In genomic region chr14:75050852-75051555, GRCh38 we compare ENCODE assay signal across 8 cellular contexts. TPM values are rescaled to one million over a fixed set of nuclear protein-coding genes. Genes with fewer than 3 reads are reported as not detected.
DNase-seq lines count a peak whose midpoint lies in the region; ATAC-seq, FAIRE-seq and TF ChIP-seq lines count a peak whose summit lies in the region.

TSS of gene MLH3 (minus strand) at chr14:75051467. CDS start at chr14:75049655, 1,812 bp downstream.

- H4K20me1 ChIP-seq in HepG2 (ENCODE audit: insufficient read depth, low read length): no peaks in the 10 kb centered on the region

- TSS peak; percentile 52 for BruUV-seq in HepG2 (replicated peaks; lab: Mats Ljungman, UMichigan)

- CTCF ChIA-PET in AG04450 (lab: Charles Lee) (interaction anchor here (1.0 kb wide), 1 partner anchor 37 kb away, joined by 4 read pairs; no protein-coding TSS in a partner anchor), HepG2 (lab: Yijun Ruan, JAX; ENCODE audit: low intra/inter-chr PET ratio, low total read pairs) (no interaction called here)

- peak; percentile 42 for DNase-seq in AG04450 (ENCODE audit: low read depth, low spot score)
- DNase-seq in NCI-H69 (lab: John Stamatoyannopoulos, UW): peak; percentile 96
- DNase-seq in activated CD4-positive, alpha-beta T cell treated with anti-CD3 and anti-CD28 coated beads, Interleukin-2, amount 50 U/mL, for 48 hours: peak; percentile 77 to 80
- peak; percentile 89 for DNase-seq in dermis blood vessel endothelial cell
- DNase-seq in HepG2 (ENCODE audit: low spot score): peak; percentile 75
- peak; percentile 70 to 73 for DNase-seq in stimulated activated CD4-positive, alpha-beta T cell treated with anti-CD3 and anti-CD28 coated beads, Interleukin-2, amount 100 ng/mL, for 48 hours

- POLR2A ChIA-PET in AG04450 (lab: Yijun Ruan, JAX): interaction anchor here (0.7 kb wide), 1 partner anchor 128 kb away, joined by 7 read pairs; the partner anchor contains the start of gene RPS6KL1
- POLR2A ChIA-PET in HepG2 (lab: Yijun Ruan, JAX): interaction anchor here (1.1 to 4.2 kb wide), 4 partner anchors 9 to 106 kb away, joined by 4 to 18 read pairs (median 9); partner anchors contain the start of genes ACYP1 and ZC2HC1C

- H3K9me3 ChIP-seq in AG04450 (ENCODE audit: control insufficient read depth, insufficient read depth, low read length) (no peaks in the 10 kb centered on the region), HepG2 (ENCODE audit: low read length) (no peaks in the 10 kb centered on the region)

- peak within 1 kb of the TSS; percentile 62 for H3K4me3 ChIP-seq in AG04450 (ENCODE audit: low read depth, low read length)
- H3K4me3 ChIP-seq in HepG2 (replicated peaks in 1 of 3; ENCODE audit: insufficient read depth in 1 of 3, low read depth in 2 of 3, low read length in 3 of 3): peak within 1 kb of the TSS; percentile 58 to 75 (median 68)

- no peaks in the 10 kb centered on the region; a peak in 2 of 5 replicates for H3K36me3 ChIP-seq in HepG2 (replicated peaks in 1 of 2; ENCODE audit: control insufficient read depth in 1 of 2, insufficient read depth in 2 of 2, low read length in 2 of 2)

- no peak for TF ChIP-seq CTCF in AG04450 (IDR thresholded peaks at IDR 0.05; ENCODE audit: low read depth, low read length)
- TF ChIP-seq CTCF in HepG2 (CRISPR knock-in tag; IDR thresholded peaks at IDR 0.05): 0 out of 2 replicates have a peak, but pooled peaks have one; percentile 16

- H3K27me3 ChIP-seq in AG04450 (ENCODE audit: control insufficient read depth, insufficient read depth, low read length): no peaks in the 10 kb centered on the region
- H3K27me3 ChIP-seq in HepG2 (ENCODE audit: control insufficient read depth in 1 of 2, insufficient read depth in 2 of 2, low read length in 2 of 2): no peaks in the 10 kb centered on the region

- TF ChIP-seq EP300 in HepG2 (IDR thresholded peaks at IDR 0.05; ENCODE audit: low read depth in 2 of 2, low read length in 2 of 2) (peak in 1 of 2 experiments; percentile 31; a peak in 1 of 4 replicates), HepG2 (CRISPR knock-in tag; IDR thresholded peaks at IDR 0.05; ENCODE audit: borderline replicate concordance) (no peak)

- 0% methylated on average over 22 of the region's 59 CpGs for WGBS in HepG2 (ENCODE audit: low lambda C conversion rate)

- intact Hi-C loops in HepG2 (cut with micrococcal nuclease; ENCODE audit: unreplicated experiment): no loop called here

- in situ Hi-C loops in HepG2 (cut with HindIII; ENCODE audit: extremely low pct_ligation_motif_present, low pct_unique_long_range_greater_than_20kb): no loop called here

- ATAC-seq in GM19035 (IDR thresholded peaks at IDR 0.05; ENCODE audit: unreplicated experiment) (peak; percentile 79), HG03460 (IDR thresholded peaks at IDR 0.05; ENCODE audit: unreplicated experiment) (peak; percentile 66), HepG2 (peak; percentile 94)

- peaks cover 18% of the 10 kb centered on the region for H3K79me2 ChIP-seq in HepG2 (ENCODE audit: insufficient read depth, low read length)

- H3K9ac ChIP-seq in HepG2 (ENCODE audit: insufficient read depth, low read depth, low read length): peak within 1 kb of the TSS; percentile 87

- peak; percentile 72 to 75 for TF ChIP-seq POLR2A in HepG2 (IDR thresholded peaks at IDR 0.05; ENCODE audit: insufficient read depth in 1 of 2, low read depth in 2 of 2, low read length in 2 of 2)

- H2AFZ ChIP-seq in HepG2 (ENCODE audit: low read length): no peak within 1 kb of the TSS

- TF ChIP-seq RAD21 in HepG2 (CRISPR knock-in tag; IDR thresholded peaks at IDR 0.05): 0 out of 2 replicates have a peak, but pooled peaks have one; percentile 48

- peaks cover 35% of the 10 kb centered on the region for H3K4me1 ChIP-seq in HepG2 (ENCODE audit: insufficient read depth, low read length)

- peak within 1 kb of the TSS; percentile 42 for H3K27ac ChIP-seq in AG04450 (ENCODE audit: low read depth, low read length)
- H3K27ac ChIP-seq in HepG2 (ENCODE audit: extremely low read length, insufficient read depth, low read length): peak within 1 kb of the TSS; percentile 81

- peak within 1 kb of the TSS; percentile 78 for H3K4me2 ChIP-seq in HepG2 (ENCODE audit: low read depth, low read length)

- FAIRE-seq in HepG2 (lab: Jason Lieb, UNC): no peak

TF ChIP-seq in HepG2, 621 proteins besides CTCF, POLR2A, EP300 and RAD21 (continues in another document):
- TF ChIP-seq ZNF790 (CRISPR knock-in tag; IDR thresholded peaks at IDR 0.05; ENCODE audit: borderline replicate concordance): peak; percentile 87; the same call in 1 of the 2 replicates
- TF ChIP-seq NFAT5 (CRISPR knock-in tag; IDR thresholded peaks at IDR 0.05): peak; percentile 89
- TF ChIP-seq KLF13 (CRISPR knock-in tag; IDR thresholded peaks at IDR 0.05): no peak
- TF ChIP-seq AGO1 (IDR thresholded peaks at IDR 0.05; ENCODE audit: low read depth, low read length, poor library complexity, severe bottlenecking): peak; percentile 63
- peak; percentile 83; the same call in 1 of the 2 replicates for TF ChIP-seq RNF2 (conservative IDR thresholded peaks at IDR 0.05; ENCODE audit: low read depth)
- no peak for TF ChIP-seq ARNT (IDR thresholded peaks at IDR 0.05)
- peak; percentile 66; the same call in 1 of the 2 replicates for TF ChIP-seq ZC3H13 (CRISPR knock-in tag; IDR thresholded peaks at IDR 0.05)
- peak; percentile 29; the same call in 1 of the 2 replicates for TF ChIP-seq ZNF543 (CRISPR knock-in tag; IDR thresholded peaks at IDR 0.05)
- TF ChIP-seq TBL1XR1 (IDR thresholded peaks at IDR 0.05; ENCODE audit: borderline replicate concordance, low read length, partially characterized antibody): no peak
- TF ChIP-seq MXD4 (CRISPR knock-in tag; IDR thresholded peaks at IDR 0.05): peak; percentile 73

RNA-seq across cellular contexts. Expression of gene MLH3, which starts in this region (rescaled TPM):
- polyA plus RNA-seq in AG04450 (2011; rRNA removed): 14.0 and 16.2 TPM in 2 replicates
- 19.2 and 29.7 TPM in 2 replicates for polyA minus RNA-seq in AG04450 (2011; rRNA and poly(A)+ RNA removed)
- total RNA-seq in dermis blood vessel endothelial cell: 17.7 and 18.7 TPM in 2 replicates
- total RNA-seq in HepG2 (2016; rRNA removed; fragmentation: Illumina TruSeq; extraction: Trizol): 24.5 and 24.8 TPM in 2 replicates
- total RNA-seq in HepG2 (2016; cell fraction: cytosol; rRNA removed; fragmentation: Illumina TruSeq; extraction: Trizol; ENCODE audit: low read depth): 8.9 and 14.2 TPM in 2 replicates
- 22.2 and 26.0 TPM in 2 replicates for total RNA-seq in HepG2 (2016; cell fraction: insoluble cytoplasmic fraction; rRNA removed; fragmentation: Illumina TruSeq; extraction: Trizol)
- total RNA-seq in HepG2 (2016; cell fraction: membrane; rRNA removed; fragmentation: Illumina TruSeq; extraction: Trizol): 28.2 and 35.8 TPM in 2 replicates
- total RNA-seq in HepG2 (2016; cell fraction: nucleus; rRNA removed; fragmentation: Illumina TruSeq; extraction: Trizol): 29.1 and 31.2 TPM in 2 replicates
- polyA plus RNA-seq in HepG2 (2011; rRNA removed): 14.4 and 15.3 TPM in 2 replicates
- 7.8 and 9.0 TPM in 2 replicates for polyA plus RNA-seq in HepG2 (2011; cell fraction: cytosol; rRNA removed)
- polyA plus RNA-seq in HepG2 (2011; cell fraction: nucleus; rRNA removed): 20.0 and 23.6 TPM in 2 replicates
- polyA plus RNA-seq in HepG2 (2012): 9.7 and 11.4 TPM in 2 replicates
- 0.34 and 0.69 TPM in 2 replicates for polyA plus RNA-seq in HepG2 (2016; cell fraction: cytosol; fragmentation: Illumina TruSeq; extraction: Trizol; ENCODE audit: low read depth)
- polyA plus RNA-seq in HepG2 (2016; cell fraction: insoluble cytoplasmic fraction; fragmentation: Illumina TruSeq; extraction: Trizol; ENCODE audit: low read depth): 8.3 and 12.1 TPM in 2 replicates
- 1.5 and 2.4 TPM in 2 replicates for polyA plus RNA-seq in HepG2 (2016; cell fraction: membrane; fragmentation: Illumina TruSeq; extraction: Trizol; ENCODE audit: low read depth)
- polyA plus RNA-seq in HepG2 (2016; cell fraction: nucleus; fragmentation: Illumina TruSeq; extraction: Trizol; ENCODE audit: insufficient read depth, low read depth): 22.5 and 23.9 TPM in 2 replicates
- 21.0 TPM in 2 replicates for polyA minus RNA-seq in HepG2 (2011; rRNA and poly(A)+ RNA removed; ENCODE audit: low replicate concordance)
- 12.5 and 12.9 TPM in 2 replicates for polyA minus RNA-seq in HepG2 (2011; cell fraction: cytosol; rRNA and poly(A)+ RNA removed)
- 53.3 and 70.0 TPM in 2 replicates for polyA minus RNA-seq in HepG2 (2011; cell fraction: nucleus; rRNA and poly(A)+ RNA removed)

Comparison
In these comparisons a context has a peak if more than half of its experiments do, and no peak if none do; other contexts are left out.
1. Peak in every context shown above with its lines: DNase-seq, ATAC-seq, H3K4me3 ChIP-seq and H3K27ac ChIP-seq.
2. DNase-seq: peak in every context shown above with its lines; median percentile 96 in NCI-H69; 89 in dermis blood vessel endothelial cell; 78 in activated CD4-positive, alpha-beta T cell treated with anti-CD3 and anti-CD28 coated beads, Interleukin-2, amount 50 U/mL, for 48 hours; 75 in HepG2; 72 in stimulated activated CD4-positive, alpha-beta T cell treated with anti-CD3 and anti-CD28 coated beads, Interleukin-2, amount 100 ng/mL, for 48 hours; 42 in AG04450.